In the genomic region with DNA sequence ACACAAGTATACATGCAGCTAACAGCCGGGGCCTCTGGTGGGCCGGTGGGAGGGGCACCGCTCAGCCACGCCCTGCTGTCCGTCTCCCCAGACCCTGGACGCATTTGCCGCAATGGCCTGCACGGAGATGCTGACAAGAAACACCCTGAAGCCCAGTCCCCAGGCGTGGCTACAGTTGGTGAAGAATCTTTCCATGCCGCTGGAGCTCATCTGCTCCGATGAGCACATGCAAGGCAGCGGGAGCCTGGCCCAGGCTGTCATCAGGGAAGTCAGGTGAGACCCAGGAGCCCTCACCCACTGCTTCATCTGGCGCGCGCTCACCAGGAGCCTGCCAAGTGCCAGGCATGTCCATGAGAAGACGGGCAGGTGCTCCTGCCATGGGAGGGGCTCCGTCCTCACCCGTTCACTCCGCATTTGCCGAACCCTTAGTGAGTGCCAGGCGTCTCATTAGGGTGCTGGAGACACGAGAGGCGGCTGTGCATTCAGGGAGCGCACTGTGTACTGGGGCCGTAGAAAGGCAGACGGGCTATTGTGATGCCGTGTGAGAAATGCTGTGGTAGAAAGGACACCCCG, we compare ENCODE assay signal across 19 cellular contexts. TPM values are rescaled to one million over a fixed set of nuclear protein-coding genes. Genes with fewer than 3 reads are reported as not detected.
DNase-seq lines count a peak whose midpoint lies in the region; ATAC-seq, FAIRE-seq and TF ChIP-seq lines count a peak whose summit lies in the region.
"Had no signal": no experiment of that assay in that cellular context is flagged by ENCODE, and none has a peak within 500 bp of the region (broad histone marks: within the 10 kb centered on the region; RNA-seq: fewer than 3 reads in every experiment).

No MANE protein-coding gene starts in this region.

- H3K4me1 Mint-ChIP-seq in activated naive CD4-positive, alpha-beta T cell treated with anti-CD3 and anti-CD28 coated beads, Interleukin-2, amount 50 U/mL, for 24 hours, result no peaks in the 10 kb centered on the region
- no peaks in the 10 kb centered on the region for H3K4me1 Mint-ChIP-seq in stimulated activated effector memory CD8-positive, alpha-beta T cell treated with anti-CD3 and anti-CD28 coated beads, Interleukin-12 subunit alpha, Interleukin-12 subunit beta, amount 100 ng/mL, for 72 hours
- H3K4me1 Mint-ChIP-seq: natural killer cell had no signal

- POLR2A ChIA-PET in PC-3 (lab: Charles Lee; ENCODE audit: unreplicated experiment), result no interaction called here

- CTCF ChIA-PET in PC-3 (lab: Charles Lee), result no interaction called here

- no peak overlapping the region for H2AFZ ChIP-seq in PC-3 (ENCODE audit: low read length)

- H3K27me3 ChIP-seq in PC-3 (ENCODE audit: low read length), result no peaks in the 10 kb centered on the region
- H3K27me3 ChIP-seq: ascending aorta, gastrocnemius medialis, tibial artery had no signal

- no TSS peak for BruUV-seq in PC-3 (replicated peaks; lab: Mats Ljungman, UMichigan)

- H3K27me3 Mint-ChIP-seq in activated naive CD4-positive, alpha-beta T cell treated with anti-CD3 and anti-CD28 coated beads, Interleukin-2, amount 50 U/mL, for 24 hours, result no peaks in the 10 kb centered on the region
- H3K27me3 Mint-ChIP-seq: progenitor cell of endocrine pancreas had no signal

- DNase-seq in activated naive CD4-positive, alpha-beta T cell treated with Interleukin-2 at 50 U/mL for 16 hours, result no peak
- DNase-seq in PC-3 (no peak), kidney (peak; percentile 68), NCI-H2081 treated with DMSO at 0.1 percent for 48 hours (lab: John Stamatoyannopoulos, UW) (no peak)
- no peak for DNase-seq in stimulated activated effector memory CD8-positive, alpha-beta T cell treated with anti-CD3 and anti-CD28 coated beads, Interleukin-12 subunit alpha, Interleukin-12 subunit beta, amount 100 ng/mL, for 72 hours (ENCODE audit: low spot score in 2 of 2)
- DNase-seq: activated CD4-positive, alpha-beta T cell treated with anti-CD3 and anti-CD28 coated beads for 1 hour; activated gamma-delta T cell; gastrocnemius medialis; GF-D8; natural killer cell; NCI-H1436 treated with DMSO at 0.1 percent for 48 hours; NCI-H226; stimulated activated naive CD4-positive, alpha-beta T cell treated with Interleukin-2 at 50 U/mL for 16 hours had no signal

- peak overlapping the region; percentile 24 for H3K27ac Mint-ChIP-seq in activated naive CD4-positive, alpha-beta T cell treated with anti-CD3 and anti-CD28 coated beads, Interleukin-2, amount 50 U/mL, for 24 hours
- H3K27ac Mint-ChIP-seq in stimulated activated effector memory CD8-positive, alpha-beta T cell treated with anti-CD3 and anti-CD28 coated beads, Interleukin-12 subunit alpha, Interleukin-12 subunit beta, amount 100 ng/mL, for 72 hours, result peak overlapping the region; percentile 78
- H3K27ac Mint-ChIP-seq: progenitor cell of endocrine pancreas had no signal

- H3F3A ChIP-seq in PC-3 (ENCODE audit: low read length, unreplicated experiment), result no peaks in the 10 kb centered on the region

- no peak overlapping the region for H3K27ac ChIP-seq in PC-3 (ENCODE audit: low read length)
- H3K27ac ChIP-seq in kidney (ENCODE audit: low read depth in 2 of 2, low read length in 2 of 2), result no peak overlapping the region
- H3K27ac ChIP-seq: ascending aorta, gastrocnemius medialis had no signal

- no peaks in the 10 kb centered on the region for H3K79me2 ChIP-seq in PC-3 (ENCODE audit: low read length)

- H3K9me3 ChIP-seq in PC-3 (ENCODE audit: low read length) (no peaks in the 10 kb centered on the region), kidney (ENCODE audit: control insufficient read depth in 1 of 2, low read length in 2 of 2) (no peaks in the 10 kb centered on the region)
- H3K9me3 ChIP-seq: ascending aorta, gastrocnemius medialis, tibial artery had no signal

- no peak overlapping the region for H3K4me3 Mint-ChIP-seq in activated naive CD4-positive, alpha-beta T cell treated with anti-CD3 and anti-CD28 coated beads, Interleukin-2, amount 50 U/mL, for 24 hours
- no peak overlapping the region for H3K4me3 Mint-ChIP-seq in stimulated activated effector memory CD8-positive, alpha-beta T cell treated with anti-CD3 and anti-CD28 coated beads, Interleukin-12 subunit alpha, Interleukin-12 subunit beta, amount 100 ng/mL, for 72 hours
- H3K4me3 Mint-ChIP-seq: natural killer cell had no signal

- H3K4me2 ChIP-seq in PC-3 (ENCODE audit: low read length), result no peak overlapping the region

- H3K9ac ChIP-seq in PC-3 (ENCODE audit: low read length) (no peak overlapping the region), kidney (ENCODE audit: low read length in 2 of 2) (no peak overlapping the region)

- H3K4me3 ChIP-seq in PC-3 (ENCODE audit: low read length) (no peak overlapping the region), kidney (ENCODE audit: low read length in 2 of 2) (no peak overlapping the region)
- H3K4me3 ChIP-seq: ascending aorta, gastrocnemius medialis, tibial artery had no signal

- H3K4me1 ChIP-seq in PC-3 (ENCODE audit: insufficient read depth, low read length), result no peaks in the 10 kb centered on the region
- no peaks in the 10 kb centered on the region for H3K4me1 ChIP-seq in kidney (ENCODE audit: control insufficient read depth in 1 of 2, insufficient read depth in 1 of 2, low read depth in 1 of 2, low read length in 2 of 2)
- H3K4me1 ChIP-seq: ascending aorta, gastrocnemius medialis had no signal

- TF ChIP-seq CTCF in PC-3 (conservative IDR thresholded peaks at IDR 0.05; ENCODE audit: low read depth, low read length), result no peak
- TF ChIP-seq CTCF in kidney (IDR thresholded peaks at IDR 0.05; ENCODE audit: borderline replicate concordance, extremely low read depth, insufficient read depth), result no peak

- no peaks in the 10 kb centered on the region for H4K20me1 ChIP-seq in PC-3 (ENCODE audit: low read length)

- FAIRE-seq in kidney (lab: Jason Lieb, UNC), result no peak

- H3K36me3 ChIP-seq in PC-3 (ENCODE audit: low read depth, low read length), result peaks cover 65% of the 10 kb centered on the region
- H3K36me3 ChIP-seq in kidney (ENCODE audit: control insufficient read depth in 1 of 2, insufficient read depth in 2 of 2, low read length in 2 of 2), result peaks cover 59 to 78% of the 10 kb centered on the region in 2 donors

- H3K9me3 Mint-ChIP-seq in activated naive CD4-positive, alpha-beta T cell treated with anti-CD3 and anti-CD28 coated beads, Interleukin-2, amount 50 U/mL, for 24 hours, result no peaks in the 10 kb centered on the region
- H3K9me3 Mint-ChIP-seq in stimulated activated effector memory CD8-positive, alpha-beta T cell treated with anti-CD3 and anti-CD28 coated beads, Interleukin-12 subunit alpha, Interleukin-12 subunit beta, amount 100 ng/mL, for 72 hours, result no peaks in the 10 kb centered on the region
- H3K9me3 Mint-ChIP-seq: natural killer cell had no signal

- no peaks in the 10 kb centered on the region for H3K9me2 ChIP-seq in PC-3 (replicated peaks; ENCODE audit: low read length)

- peaks cover 18% of the 10 kb centered on the region for H3K36me3 Mint-ChIP-seq in activated naive CD4-positive, alpha-beta T cell treated with anti-CD3 and anti-CD28 coated beads, Interleukin-2, amount 50 U/mL, for 24 hours
- H3K36me3 Mint-ChIP-seq in stimulated activated effector memory CD8-positive, alpha-beta T cell treated with anti-CD3 and anti-CD28 coated beads, Interleukin-12 subunit alpha, Interleukin-12 subunit beta, amount 100 ng/mL, for 72 hours, result peaks cover 100% of the 10 kb centered on the region

- intact Hi-C loops in PC-3 (cut with micrococcal nuclease) (no loop called here), kidney (cut with DNase I) (no loop called here)

- ATAC-seq in PC-3, result peak; percentile 16
- ATAC-seq in stimulated activated effector memory CD8-positive, alpha-beta T cell treated with anti-CD3 and anti-CD28 coated beads, Interleukin-12 subunit alpha, Interleukin-12 subunit beta, amount 100 ng/mL, for 72 hours, result no peak
- no peak for ATAC-seq in GM18858 (IDR thresholded peaks at IDR 0.05; ENCODE audit: unreplicated experiment)
- ATAC-seq in HG03025 (IDR thresholded peaks at IDR 0.05; ENCODE audit: low FRiP score, unreplicated experiment), result no peak
- ATAC-seq: gastrocnemius medialis had no signal

RNA-seq across cellular contexts. Expression of gene ENDOV, which starts 51.4 kb away (rescaled TPM):
- total RNA-seq in PC-3 (2014; rRNA removed) (57.9 and 59.3 TPM in 2 replicates), kidney (28.0 TPM)
- 20.3 TPM for polyA plus RNA-seq in kidney (ENCODE audit: insufficient read depth, low read depth, low replicate concordance)
